1 cellular context compared by ENCODE assay signal in the genomic region with DNA sequence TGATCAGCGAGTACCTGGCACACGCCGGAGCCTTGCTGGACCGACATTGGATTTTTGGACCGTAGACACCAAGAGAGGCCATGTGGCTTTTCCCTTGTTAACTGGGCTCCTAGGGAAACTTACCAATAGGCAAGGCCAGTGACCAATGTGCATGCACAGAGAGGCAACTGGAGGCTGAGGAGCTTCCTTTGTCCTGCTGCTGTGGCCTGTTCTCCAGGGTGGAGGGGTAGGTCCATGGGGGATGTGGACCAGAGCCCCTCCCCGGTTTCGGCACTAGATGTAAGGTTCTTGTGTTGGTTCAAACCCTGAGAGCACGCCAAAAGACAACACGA.
TF ChIP-seq lines count a peak whose summit lies in the region.

No MANE protein-coding gene starts in this region.

TF ChIP-seq in endothelial cell of umbilical vein, 7 proteins besides CTCF, POLR2A, EP300 and RAD21:
- no peak for TF ChIP-seq FOS (IDR thresholded peaks at IDR 0.05; ENCODE audit: borderline replicate concordance, insufficient read depth, low read length)
- TF ChIP-seq, protein P1, sequence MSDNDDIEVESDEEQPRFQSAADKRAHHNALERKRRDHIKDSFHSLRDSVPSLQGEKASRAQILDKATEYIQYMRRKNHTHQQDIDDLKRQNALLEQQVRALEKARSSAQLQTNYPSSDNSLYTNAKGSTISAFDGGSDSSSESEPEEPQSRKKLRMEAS (IDR thresholded peaks at IDR 0.05; ENCODE audit: insufficient read depth, insufficient read length): no peak
- TF ChIP-seq POLR2AphosphoS5 (IDR thresholded peaks at IDR 0.05; ENCODE audit: insufficient read depth, low read depth, low read length): no peak
- no peak for TF ChIP-seq JUN (IDR thresholded peaks at IDR 0.05; ENCODE audit: borderline replicate concordance, insufficient read depth, insufficient read length, low read depth)
- no peak for TF ChIP-seq EZH2 (IDR thresholded peaks at IDR 0.05; ENCODE audit: borderline replicate concordance, low read depth, low read length, severe bottlenecking)
- no peak for TF ChIP-seq GATA2 (IDR thresholded peaks at IDR 0.05; ENCODE audit: insufficient read depth, insufficient read length, low read depth, low read length)
- TF ChIP-seq MYC (IDR thresholded peaks at IDR 0.05; ENCODE audit: low read depth, low read length): no peak
